ENCODE assay signal across 11 cellular contexts in genomic region chr16:3861808-3862451, GRCh38. TPM values are rescaled to one million over a fixed set of nuclear protein-coding genes. Genes with fewer than 3 reads are reported as not detected.
A peak's percentile ranks its signal among the peaks of the same experiment; 100 is the strongest.
DNase-seq lines count a peak whose midpoint lies in the region; ATAC-seq, FAIRE-seq and TF ChIP-seq lines count a peak whose summit lies in the region.
"Had no signal": no experiment of that assay in that cellular context is flagged by ENCODE, and none has a peak within 500 bp of the region (broad histone marks: within the 10 kb centered on the region; RNA-seq: fewer than 3 reads in every experiment).

No MANE protein-coding gene starts in this region.

- peaks cover 96% of the 10 kb centered on the region for H3K79me2 ChIP-seq in endothelial cell of umbilical vein (ENCODE audit: control insufficient read depth, insufficient read depth, low read length)

- peaks cover 2% of the 10 kb centered on the region for H3K36me3 Mint-ChIP-seq in activated T-helper 1 cell treated with anti-CD3 and anti-CD28 coated beads, Interleukin-12 subunit alpha, Interleukin-12 subunit beta, Interleukin-2, Interleukin-4 antibody, amounts not matched to agents 30 ng/mL and 10 ng/mL and 1 ng/mL, durations not matched to agents 14 hours and 24 hours and 36 hours (ENCODE audit: low read depth)

- H3K4me2 ChIP-seq in endothelial cell of umbilical vein (ENCODE audit: insufficient read depth, low read length): peak overlapping the region; percentile 7
- H3K4me2 ChIP-seq: A549 had no signal

- CTCF ChIA-PET in endothelial cell of umbilical vein (lab: Charles Lee): interaction anchor here (0.7 to 1.5 kb wide), 5 partner anchors 9 to 185 kb away, joined by 3 to 6 read pairs (median 3); no protein-coding TSS in a partner anchor

- H3K27ac Mint-ChIP-seq in activated T-helper 1 cell treated with anti-CD3 and anti-CD28 coated beads, Interleukin-12 subunit alpha, Interleukin-12 subunit beta, Interleukin-2, Interleukin-4 antibody, amounts not matched to agents 30 ng/mL and 10 ng/mL and 1 ng/mL, durations not matched to agents 14 hours and 24 hours and 36 hours: no peak overlapping the region
- H3K27ac Mint-ChIP-seq: activated CD4-positive, alpha-beta T cell treated with anti-CD3 and anti-CD28 coated beads, Interleukin-2, amount 10 ng/mL, durations not matched to agents 24 days and 14 days had no signal

- H3K27me3 ChIP-seq in endothelial cell of umbilical vein (ENCODE audit: control insufficient read depth in 2 of 2, insufficient read depth in 2 of 2, low read length in 2 of 2) (no peaks in the 10 kb centered on the region), psoas muscle (ENCODE audit: insufficient read depth in 3 of 3, low read length in 2 of 3) (no peaks in the 10 kb centered on the region)

- H3K4me1 Mint-ChIP-seq in activated T-helper 1 cell treated with anti-CD3 and anti-CD28 coated beads, Interleukin-12 subunit alpha, Interleukin-12 subunit beta, Interleukin-2, Interleukin-4 antibody, amounts not matched to agents 30 ng/mL and 10 ng/mL and 1 ng/mL, durations not matched to agents 14 hours and 24 hours and 36 hours (ENCODE audit: low read depth): peaks cover 34% of the 10 kb centered on the region

- H3K27ac ChIP-seq in endothelial cell of umbilical vein (ENCODE audit: insufficient read depth, low read depth, low read length) (no peak overlapping the region), psoas muscle (peak overlapping the region; percentile 68)
- H3K27ac ChIP-seq: A549 had no signal

- H4K20me1 ChIP-seq in endothelial cell of umbilical vein (replicated peaks; ENCODE audit: control insufficient read depth, extremely low read depth, insufficient read depth, low read length): peaks cover 22% of the 10 kb centered on the region

- peak; percentile 83 for FAIRE-seq in endothelial cell of umbilical vein (lab: Jason Lieb, UNC)
- FAIRE-seq: A549 had no signal

- H3K4me1 ChIP-seq in endothelial cell of umbilical vein (ENCODE audit: control insufficient read depth, extremely low read depth, insufficient read depth, low read length) (peaks cover 17% of the 10 kb centered on the region), psoas muscle (peaks cover 96% of the 10 kb centered on the region)

- no TSS peak for BruUV-seq in endothelial cell of umbilical vein (replicated peaks; lab: Mats Ljungman, UMichigan)

- TF ChIP-seq POLR2A in endothelial cell of umbilical vein (IDR thresholded peaks at IDR 0.05; ENCODE audit: low read depth, low read length): no peak

- H3K9me1 ChIP-seq in endothelial cell of umbilical vein (replicated peaks; ENCODE audit: control insufficient read depth, extremely low read depth, insufficient read depth, low read length): no peaks in the 10 kb centered on the region

- dilution Hi-C loops in endothelial cell of umbilical vein (cut with MboI; ENCODE audit: extremely low pct_ligation_motif_present, low sequenced_read_pairs): no loop called here

- no peak overlapping the region for H3K9ac ChIP-seq in endothelial cell of umbilical vein (replicated peaks; ENCODE audit: extremely low read depth, insufficient read depth, low read length)

- no peak for DNase-seq in activated CD4-positive, CD25-positive, alpha-beta regulatory T cell treated with anti-CD3 and anti-CD28 coated beads, Interleukin-2, amount 50 U/mL, for 72 hours
- DNase-seq in NOMO-1 (lab: John Stamatoyannopoulos, UW; ENCODE audit: unreplicated experiment in 2 of 2) (peak; percentile 47 to 60), endothelial cell of umbilical vein (ENCODE audit: low read depth, low spot score) (peak; percentile 64), psoas muscle (no peak), OCI-M2 (lab: John Stamatoyannopoulos, UW; ENCODE audit: unreplicated experiment) (no peak)
- DNase-seq in activated T-helper 1 cell treated with anti-CD3 and anti-CD28 coated beads, Interleukin-12 subunit alpha, Interleukin-12 subunit beta, Interleukin-2, Interleukin-4 antibody, amounts not matched to agents 30 ng/mL and 10 ng/mL and 1 ng/mL, durations not matched to agents 14 hours and 24 hours and 36 hours (ENCODE audit: low spot score): no peak
- DNase-seq: activated CD4-positive, alpha-beta T cell treated with anti-CD3 and anti-CD28 coated beads, Interleukin-2, amount 10 ng/mL, durations not matched to agents 24 days and 14 days; NCI-H2029 treated with DMSO at 0.1 percent for 48 hours had no signal

- H3K27me3 Mint-ChIP-seq in activated T-helper 1 cell treated with anti-CD3 and anti-CD28 coated beads, Interleukin-12 subunit alpha, Interleukin-12 subunit beta, Interleukin-2, Interleukin-4 antibody, amounts not matched to agents 30 ng/mL and 10 ng/mL and 1 ng/mL, durations not matched to agents 14 hours and 24 hours and 36 hours (ENCODE audit: insufficient read depth): no peaks in the 10 kb centered on the region
- H3K27me3 Mint-ChIP-seq: activated CD4-positive, alpha-beta T cell treated with anti-CD3 and anti-CD28 coated beads, Interleukin-2, amount 10 ng/mL, durations not matched to agents 24 days and 14 days had no signal

- intact Hi-C loops in endothelial cell of umbilical vein (cut with micrococcal nuclease): no loop called here
- intact Hi-C loops in psoas muscle (cut with DNase I): loop anchor here in 1 of 2 donors (5.0 kb wide), 1 partner anchor 90 kb away; no protein-coding TSS in a partner anchor
- intact Hi-C loops in activated T-helper 1 cell treated with anti-CD3 and anti-CD28 coated beads, Interleukin-12 subunit alpha, Interleukin-12 subunit beta, Interleukin-2, Interleukin-4 antibody, amounts not matched to agents 30 ng/mL and 10 ng/mL and 1 ng/mL, durations not matched to agents 14 hours and 24 hours and 36 hours (cut with micrococcal nuclease): no loop called here

- H3K4me3 ChIP-seq in endothelial cell of umbilical vein (replicated peaks in 1 of 3; ENCODE audit: insufficient read depth in 1 of 3, low read depth in 1 of 3, low read length in 3 of 3) (no peak overlapping the region), psoas muscle (no peak overlapping the region)
- H3K4me3 ChIP-seq: A549 had no signal

- H3K36me3 ChIP-seq in endothelial cell of umbilical vein (ENCODE audit: control insufficient read depth in 2 of 2, extremely low read depth in 1 of 2, insufficient read depth in 2 of 2, low read length in 2 of 2) (no peaks in the 10 kb centered on the region), psoas muscle (ENCODE audit: insufficient read depth in 1 of 2, low read depth in 1 of 2) (no peaks in the 10 kb centered on the region)

- no peak overlapping the region for H2AFZ ChIP-seq in endothelial cell of umbilical vein (ENCODE audit: low read depth, low read length)

- no peaks in the 10 kb centered on the region for H3K9me3 Mint-ChIP-seq in activated T-helper 1 cell treated with anti-CD3 and anti-CD28 coated beads, Interleukin-12 subunit alpha, Interleukin-12 subunit beta, Interleukin-2, Interleukin-4 antibody, amounts not matched to agents 30 ng/mL and 10 ng/mL and 1 ng/mL, durations not matched to agents 14 hours and 24 hours and 36 hours
- H3K9me3 Mint-ChIP-seq: activated CD4-positive, alpha-beta T cell treated with anti-CD3 and anti-CD28 coated beads, Interleukin-2, amount 10 ng/mL, durations not matched to agents 24 days and 14 days had no signal

- H3K9me3 ChIP-seq in endothelial cell of umbilical vein (replicated peaks; ENCODE audit: control insufficient read depth, insufficient read depth, low read length) (no peaks in the 10 kb centered on the region), psoas muscle (no peaks in the 10 kb centered on the region)
- H3K9me3 ChIP-seq: A549 had no signal

- TF ChIP-seq CTCF in endothelial cell of umbilical vein (IDR thresholded peaks at IDR 0.05; ENCODE audit: extremely low read depth in 1 of 2, insufficient read depth in 1 of 2, low read depth in 1 of 2, low read length in 2 of 2): no peak
- no peak for TF ChIP-seq CTCF in psoas muscle (IDR thresholded peaks at IDR 0.05)

- 35 to 54% (median 44%) methylated on average over 12 of the region's 12 CpGs for WGBS in psoas muscle, 3 donors

- no peak overlapping the region for H3K4me3 Mint-ChIP-seq in activated T-helper 1 cell treated with anti-CD3 and anti-CD28 coated beads, Interleukin-12 subunit alpha, Interleukin-12 subunit beta, Interleukin-2, Interleukin-4 antibody, amounts not matched to agents 30 ng/mL and 10 ng/mL and 1 ng/mL, durations not matched to agents 14 hours and 24 hours and 36 hours
- H3K4me3 Mint-ChIP-seq: activated CD4-positive, alpha-beta T cell treated with anti-CD3 and anti-CD28 coated beads, Interleukin-2, amount 10 ng/mL, durations not matched to agents 24 days and 14 days had no signal

- ATAC-seq in activated CD4-positive, CD25-positive, alpha-beta regulatory T cell treated with anti-CD3 and anti-CD28 coated beads, Interleukin-2, amount 50 U/mL, for 24 hours: peak; percentile 52 to 61
- no peak for ATAC-seq in psoas muscle
- ATAC-seq in GM19467 (IDR thresholded peaks at IDR 0.05; ENCODE audit: unreplicated experiment): no peak

- POLR2A ChIA-PET in endothelial cell of umbilical vein (lab: Charles Lee): interaction anchor here (0.7 kb wide), 1 partner anchor 19 kb away, joined by 3 read pairs; the partner anchor contains the start of gene CREBBP

TF ChIP-seq in endothelial cell of umbilical vein, 7 proteins besides CTCF, POLR2A, EP300 and RAD21:
- TF ChIP-seq GATA2 (IDR thresholded peaks at IDR 0.05; ENCODE audit: insufficient read depth, insufficient read length, low read depth, low read length) (peak; percentile 86), MYC (IDR thresholded peaks at IDR 0.05; ENCODE audit: low read depth, low read length) (no peak), FOS (IDR thresholded peaks at IDR 0.05; ENCODE audit: borderline replicate concordance, insufficient read depth, low read length) (peak; percentile 69)

RNA-seq across cellular contexts. Expression of gene CREBBP, which starts 18.6 kb away (rescaled TPM):
- 71.4 and 72.7 TPM in 2 replicates for total RNA-seq in endothelial cell of umbilical vein
- 10.2 and 13.8 TPM in 2 replicates for polyA plus RNA-seq in endothelial cell of umbilical vein
- polyA plus RNA-seq in endothelial cell of umbilical vein (2011; cell fraction: cytosol; rRNA removed): 10.3 and 11.4 TPM in 2 replicates
- polyA plus RNA-seq in endothelial cell of umbilical vein (2011; cell fraction: nucleus; rRNA removed): 41.9 and 42.7 TPM in 2 replicates
- polyA plus RNA-seq in endothelial cell of umbilical vein (2012): 24.6 and 28.1 TPM in 2 replicates
- polyA minus RNA-seq in endothelial cell of umbilical vein: 47.2 and 61.8 TPM in 2 replicates
- polyA minus RNA-seq in endothelial cell of umbilical vein (2011; cell fraction: cytosol; rRNA and poly(A)+ RNA removed): 25.8 TPM
- polyA minus RNA-seq in endothelial cell of umbilical vein (2011; cell fraction: nucleus; rRNA and poly(A)+ RNA removed): 95.4 and 122 TPM in 2 replicates
- total RNA-seq in psoas muscle: 10 to 100 TPM; 44.1 to 54.9 (median 50.8) TPM
- 10 to 100 TPM in 2 of 3 donors, 1 to 10 TPM in 1; 7.1 to 31.0 (median 10.1) TPM for polyA plus RNA-seq in psoas muscle
- 49.3 and 50.3 TPM in 2 replicates for total RNA-seq in activated T-helper 1 cell treated with anti-CD3 and anti-CD28 coated beads, Interleukin-12 subunit alpha, Interleukin-12 subunit beta, Interleukin-2, Interleukin-4 antibody, amounts not matched to agents 30 ng/mL and 10 ng/mL and 1 ng/mL, durations not matched to agents 14 hours and 24 hours and 36 hours

Comparison
In these comparisons a context has a peak if more than half of its experiments do, and no peak if none do; other contexts are left out.
1. ATAC-seq: peak in activated CD4-positive, CD25-positive, alpha-beta regulatory T cell treated with anti-CD3 and anti-CD28 coated beads, Interleukin-2, amount 50 U/mL, for 24 hours (2 of 2); none in psoas muscle (0 of 4) and GM19467 (single experiment).
2. DNase-seq: peak in NOMO-1 (2 of 2) and endothelial cell of umbilical vein (single experiment); none in activated CD4-positive, CD25-positive, alpha-beta regulatory T cell treated with anti-CD3 and anti-CD28 coated beads, Interleukin-2, amount 50 U/mL, for 72 hours (single experiment), psoas muscle (0 of 2), OCI-M2 (single experiment) and activated T-helper 1 cell treated with anti-CD3 and anti-CD28 coated beads, Interleukin-12 subunit alpha, Interleukin-12 subunit beta, Interleukin-2, Interleukin-4 antibody, amounts not matched to agents 30 ng/mL and 10 ng/mL and 1 ng/mL, durations not matched to agents 14 hours and 24 hours and 36 hours (single experiment).